ENCODE assay signal across 6 cellular contexts in the genomic region with DNA sequence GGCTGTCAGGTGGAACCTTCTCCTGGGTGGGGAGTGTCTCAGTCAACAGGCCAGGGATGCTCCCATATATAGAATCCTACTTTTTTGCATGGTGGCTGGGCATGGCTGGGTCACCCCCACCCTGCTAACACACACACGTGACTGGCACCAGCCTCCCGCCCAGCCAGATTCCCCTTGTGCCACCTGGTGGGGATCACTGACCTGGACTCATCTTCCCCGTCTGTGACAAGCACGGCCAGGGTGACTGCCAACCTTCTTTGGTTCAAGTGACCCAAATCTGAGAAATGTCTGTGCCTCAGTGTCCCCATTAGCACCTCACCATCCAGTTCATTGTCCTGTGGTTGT. TPM values are rescaled to one million over a fixed set of nuclear protein-coding genes. Genes with fewer than 3 reads are reported as not detected.
DNase-seq lines count a peak whose midpoint lies in the region; ATAC-seq and TF ChIP-seq lines count a peak whose summit lies in the region.

No MANE protein-coding gene starts in this region.

- DNase-seq in DMS53 (lab: John Stamatoyannopoulos, UW) (peak; percentile 58), DMS53 treated with DMSO at 0.1 percent for 48 hours (lab: John Stamatoyannopoulos, UW; ENCODE audit: unreplicated experiment) (no peak), breast epithelium (ENCODE audit: low spot score in 2 of 2) (no peak), NCI-H2029 (lab: John Stamatoyannopoulos, UW) (no peak)

- H3K36me3 ChIP-seq in breast epithelium, result no peaks in the 10 kb centered on the region
- H3K36me3 ChIP-seq in neuron (ENCODE audit: insufficient read depth, low read length), result peaks cover 3% of the 10 kb centered on the region

- H3K27ac ChIP-seq in breast epithelium, result peak overlapping the region; percentile 76 to 90

- H3K4me3 ChIP-seq in breast epithelium (peak overlapping the region; percentile 79 to 100 (median 86)), neuron (ENCODE audit: low read length) (peak overlapping the region; percentile 61)

- intact Hi-C loops in breast epithelium (cut with DNase I; ENCODE audit: low total_unique reads), result no loop called here

- no peaks in the 10 kb centered on the region for H3K27me3 ChIP-seq in breast epithelium
- no peaks in the 10 kb centered on the region for H3K27me3 ChIP-seq in neuron (ENCODE audit: insufficient read depth, low read length)

- H3K9me3 ChIP-seq in breast epithelium, result no peaks in the 10 kb centered on the region
- no peaks in the 10 kb centered on the region for H3K9me3 ChIP-seq in neuron (ENCODE audit: low read length)

- TF ChIP-seq POLR2A in breast epithelium (IDR thresholded peaks at IDR 0.05), result no peak

- no peak overlapping the region for H2AFZ ChIP-seq in neuron (ENCODE audit: low read depth, low read length)

- no peak for ATAC-seq in HG02852 (IDR thresholded peaks at IDR 0.05; ENCODE audit: unreplicated experiment)

- peaks cover 6 to 7% of the 10 kb centered on the region in 2 donors for H3K4me1 ChIP-seq in breast epithelium
- peaks cover 12% of the 10 kb centered on the region for H3K4me1 ChIP-seq in neuron (ENCODE audit: insufficient read depth, low read length)

- no peak for TF ChIP-seq CTCF in breast epithelium (IDR thresholded peaks at IDR 0.05)

RNA-seq across cellular contexts. Expression of gene PKN1, which starts 1.0 kb away (rescaled TPM):
- total RNA-seq in breast epithelium, result 10 to 100 TPM; 40.8 to 78.1 (median 59.6) TPM

RNA-seq across cellular contexts. Expression of gene DDX39A, which starts 15.0 kb away (rescaled TPM):
- 10 to 100 TPM; 65.9 to 79.0 (median 75.5) TPM for total RNA-seq in breast epithelium

RNA-seq across cellular contexts. Expression of gene PTGER1, which starts 41.0 kb away (rescaled TPM):
- total RNA-seq in breast epithelium, result 1 to 10 TPM in 1 of 3 donors, under 1 TPM in 1, not detected in 1; 0.48 to 1.3 TPM

RNA-seq across cellular contexts. Expression of gene ADGRE5, which starts 52.9 kb away (rescaled TPM):
- total RNA-seq in breast epithelium, result 10 to 100 TPM; 20.2 to 31.4 (median 23.3) TPM
